9 cellular contexts compared by ENCODE assay signal in genomic region chr9:89555426-89556375, GRCh38. TPM values are rescaled to one million over a fixed set of nuclear protein-coding genes. Genes with fewer than 3 reads are reported as not detected.
DNase-seq lines count a peak whose midpoint lies in the region; ATAC-seq, FAIRE-seq and TF ChIP-seq lines count a peak whose summit lies in the region.
"Had no signal": no experiment of that assay in that cellular context is flagged by ENCODE, and none has a peak within 500 bp of the region (broad histone marks: within the 10 kb centered on the region; RNA-seq: fewer than 3 reads in every experiment).

No MANE protein-coding gene starts in this region.

- intact Hi-C loops in left lung (cut with DNase I) (no loop called here), testis (cut with DNase I; ENCODE audit: low total_unique reads) (loop anchor here (10.0 kb wide), 1 partner anchor 231 kb away; no protein-coding TSS in a partner anchor)

- H3K79me2 ChIP-seq in OCI-LY3 (ENCODE audit: low read length) = no peaks in the 10 kb centered on the region

- H3K4me1 ChIP-seq in OCI-LY3 (ENCODE audit: low read length) (peaks cover 12% of the 10 kb centered on the region), left lung (peaks cover 0 to 45% of the 10 kb centered on the region in 2 donors), testis (no peaks in the 10 kb centered on the region)

- peak; percentile 91 for FAIRE-seq in GM12891 (lab: Jason Lieb, UNC)
- FAIRE-seq: astrocyte had no signal

- H3K27ac ChIP-seq in OCI-LY3 (ENCODE audit: low read length) (no peak overlapping the region), left lung (peak overlapping the region; percentile 62 to 93), testis (no peak overlapping the region)

- ATAC-seq in GM21825 (IDR thresholded peaks at IDR 0.05; ENCODE audit: unreplicated experiment) = peak; percentile 73
- ATAC-seq in left lung = peak; percentile 67

- H2AFZ ChIP-seq in OCI-LY3 (ENCODE audit: low read depth, low read length) = peak overlapping the region; percentile 71

- no peak overlapping the region for H3K9ac ChIP-seq in OCI-LY3 (ENCODE audit: low read length)

- WGBS in testis, 2 donors = 82 to 87% methylated on average over 12 of the region's 12 CpGs

- TF ChIP-seq CTCF in OCI-LY3 (IDR thresholded peaks at IDR 0.05; ENCODE audit: low read depth, low read length) (no peak), left lung (IDR thresholded peaks at IDR 0.05) (no peak), testis (IDR thresholded peaks at IDR 0.05) (no peak)

- H3K4me3 ChIP-seq in OCI-LY3 (ENCODE audit: low read length) = peak overlapping the region; percentile 31; the same call in 1 of the 2 replicates
- no peak overlapping the region for H3K4me3 ChIP-seq in left lung
- H3K4me3 ChIP-seq in testis = no peak overlapping the region

- TF ChIP-seq POLR2A in GM12891 (IDR thresholded peaks at IDR 0.05; ENCODE audit: low read depth, low read length) = no peak
- TF ChIP-seq POLR2A in testis (IDR thresholded peaks at IDR 0.05) = no peak

- H3K36me3 ChIP-seq in OCI-LY3 (replicated peaks; ENCODE audit: low read depth, low read length) = no peaks in the 10 kb centered on the region
- no peaks in the 10 kb centered on the region for H3K36me3 ChIP-seq in left lung
- H3K36me3 ChIP-seq in testis (ENCODE audit: low read depth, missing control alignments) = no peaks in the 10 kb centered on the region

- peak overlapping the region; percentile 46 for H3K4me2 ChIP-seq in OCI-LY3 (ENCODE audit: low read length)

- H3K9me3 ChIP-seq in OCI-LY3 (ENCODE audit: insufficient read depth, low read length) (no peaks in the 10 kb centered on the region), left lung (no peaks in the 10 kb centered on the region), testis (no peaks in the 10 kb centered on the region)

- H3K27me3 ChIP-seq in OCI-LY3 (ENCODE audit: low read depth, low read length) (peaks cover 48% of the 10 kb centered on the region), left lung (no peaks in the 10 kb centered on the region), testis (no peaks in the 10 kb centered on the region)

- no peaks in the 10 kb centered on the region for H4K20me1 ChIP-seq in OCI-LY3 (ENCODE audit: insufficient read depth, low read length)

- DNase-seq in GM12891 (ENCODE audit: insufficient read length, low spot score) (no peak), left lung (no peak), DMS79 (lab: John Stamatoyannopoulos, UW) (no peak), NCI-H1436 (lab: John Stamatoyannopoulos, UW) (no peak), testis (no peak)
- no peak for DNase-seq in stimulated activated naive CD4-positive, alpha-beta T cell treated with Interleukin-2 at 50 U/mL for 16 hours (lab: John Stamatoyannopoulos, UW)

TF ChIP-seq in GM12891, 5 proteins besides CTCF, POLR2A, EP300 and RAD21:
- TF ChIP-seq POLR2AphosphoS5 (IDR thresholded peaks at IDR 0.05; ENCODE audit: low read depth, low read length) (no peak), SPI1 (IDR thresholded peaks at IDR 0.05; ENCODE audit: low read depth, low read length) (peak; percentile 64)
TF ChIP-seq in GM12891: peak in this region for 1.

RNA-seq across cellular contexts. Expression of gene GADD45G, which starts 49.1 kb away (rescaled TPM):
- polyA plus RNA-seq in GM12891 (2012; ENCODE audit: low read depth, missing spikeins) = 1.4 TPM
- total RNA-seq in left lung (10 to 100 TPM; 11.2 to 12.6 TPM), testis (10 to 100 TPM; 66.1 to 72.8 TPM)
- polyA plus RNA-seq in testis (ENCODE audit: insufficient read depth, low read depth, low replicate concordance) = 29.1 TPM

RNA-seq across cellular contexts. Expression of gene SEMA4D, which starts 57.8 kb away (rescaled TPM):
- 42.2 TPM for polyA plus RNA-seq in GM12891 (2012; ENCODE audit: low read depth, missing spikeins)
- total RNA-seq in left lung (10 to 100 TPM; 30.2 to 71.9 TPM), testis (10 to 100 TPM; 38.7 to 53.1 TPM)
- 26.2 TPM for polyA plus RNA-seq in testis (ENCODE audit: insufficient read depth, low read depth, low replicate concordance)

Comparison
In these comparisons a context has a peak if more than half of its experiments do, and no peak if none do; other contexts are left out.
1. H3K27ac ChIP-seq: peak in left lung (2 of 2); none in OCI-LY3 (single experiment) and testis (0 of 2).
2. RNA of gene GADD45G, which starts 49.1 kb away (total RNA-seq): 66.1 to 72.8 TPM in testis; 11.2 to 12.6 TPM in left lung; every median in the first group is over 4 times any median in the second.